ENCODE assay signal across 20 cellular contexts in genomic region chr11:28984216-28984615, GRCh38.
"Had no signal": no experiment of that assay in that cellular context is flagged by ENCODE, and none has a peak within 500 bp of the region (broad histone marks: within the 10 kb centered on the region; RNA-seq: fewer than 3 reads in every experiment).

No MANE protein-coding gene starts in this region.

- ATAC-seq: effector memory CD8-positive, alpha-beta T cell; gastroesophageal sphincter; left colon; psoas muscle had no signal

- H3K4me3 Mint-ChIP-seq: dendritic cell treated with granulocyte-macrophage colony-stimulating factor and Interleukin-4, amounts not matched to agents 40 ng/mL and 50 ng/mL, for 4 days; effector memory CD8-positive, alpha-beta T cell; naive B cell; nephron; type B pancreatic cell had no signal

- H3K9me3 ChIP-seq: esophagus muscularis mucosa, gastroesophageal sphincter, psoas muscle, stomach, uterus had no signal

- H3K4me1 Mint-ChIP-seq: naive B cell, nephron had no signal

- H3K9ac ChIP-seq: parathyroid adenoma had no signal

- H3K36me3 Mint-ChIP-seq: naive B cell, type B pancreatic cell had no signal

- DNase-seq: effector memory CD8-positive, alpha-beta T cell; foreskin fibroblast; glutamatergic neuron; left colon; mesendoderm; naive B cell; psoas muscle; small intestine; stimulated activated CD4-positive, alpha-beta T cell treated with anti-CD3 and anti-CD28 coated beads, Interleukin-12 subunit alpha, Interleukin-12 subunit beta, amount 100 ng/mL, for 4 hours; stimulated activated naive CD4-positive, alpha-beta T cell; stomach; substantia nigra; uterus had no signal

- H3K4me1 ChIP-seq: esophagus muscularis mucosa, gastroesophageal sphincter, parathyroid adenoma, psoas muscle, stomach, uterus had no signal

- H3K79me2 ChIP-seq: parathyroid adenoma had no signal

- H3K27ac Mint-ChIP-seq: dendritic cell treated with granulocyte-macrophage colony-stimulating factor and Interleukin-4, amounts not matched to agents 40 ng/mL and 50 ng/mL, for 4 days; effector memory CD8-positive, alpha-beta T cell; naive B cell; nephron; type B pancreatic cell had no signal

- H3K27ac ChIP-seq: epithelial cell of prostate, esophagus muscularis mucosa, gastroesophageal sphincter, parathyroid adenoma, psoas muscle, stomach, uterus had no signal

- H3K27me3 Mint-ChIP-seq: dendritic cell treated with granulocyte-macrophage colony-stimulating factor and Interleukin-4, amounts not matched to agents 40 ng/mL and 50 ng/mL, for 4 days; effector memory CD8-positive, alpha-beta T cell; naive B cell; type B pancreatic cell had no signal

- H3K27me3 ChIP-seq: esophagus muscularis mucosa, gastroesophageal sphincter, stomach, uterus had no signal

- H3K36me3 ChIP-seq: esophagus muscularis mucosa, gastroesophageal sphincter, stomach, uterus had no signal

- H3K9me3 Mint-ChIP-seq: dendritic cell treated with granulocyte-macrophage colony-stimulating factor and Interleukin-4, amounts not matched to agents 40 ng/mL and 50 ng/mL, for 4 days; nephron; type B pancreatic cell had no signal

- H3K4me3 ChIP-seq: esophagus muscularis mucosa, gastroesophageal sphincter, psoas muscle, stomach, uterus had no signal

- H2AFZ ChIP-seq: parathyroid adenoma had no signal
